Comparison of ENCODE assay signal across 1 cellular context in the genomic region with DNA sequence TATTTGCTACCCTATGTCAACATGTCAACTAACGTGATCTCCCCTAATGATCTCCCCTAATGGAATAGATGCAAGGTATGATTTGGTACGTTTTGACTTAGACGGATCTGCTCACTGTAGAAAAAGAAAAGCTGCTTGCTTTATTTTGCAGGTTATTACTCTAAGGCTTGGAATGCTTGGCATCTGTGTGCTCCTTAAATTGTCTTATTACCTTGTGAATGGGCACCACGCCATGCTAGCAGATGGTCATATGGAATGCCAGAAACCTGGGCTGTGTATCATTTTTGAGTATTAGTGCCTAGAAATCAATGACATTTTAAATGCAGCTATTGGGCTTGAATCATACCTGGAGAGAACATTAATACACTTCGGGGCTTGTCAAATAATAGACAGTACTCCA.
TF ChIP-seq lines count a peak whose summit lies in the region.

No MANE protein-coding gene starts in this region.

TF ChIP-seq in GM23338, 12 proteins besides CTCF, POLR2A, EP300 and RAD21 (continued from another document):
- TF ChIP-seq, protein P1, sequence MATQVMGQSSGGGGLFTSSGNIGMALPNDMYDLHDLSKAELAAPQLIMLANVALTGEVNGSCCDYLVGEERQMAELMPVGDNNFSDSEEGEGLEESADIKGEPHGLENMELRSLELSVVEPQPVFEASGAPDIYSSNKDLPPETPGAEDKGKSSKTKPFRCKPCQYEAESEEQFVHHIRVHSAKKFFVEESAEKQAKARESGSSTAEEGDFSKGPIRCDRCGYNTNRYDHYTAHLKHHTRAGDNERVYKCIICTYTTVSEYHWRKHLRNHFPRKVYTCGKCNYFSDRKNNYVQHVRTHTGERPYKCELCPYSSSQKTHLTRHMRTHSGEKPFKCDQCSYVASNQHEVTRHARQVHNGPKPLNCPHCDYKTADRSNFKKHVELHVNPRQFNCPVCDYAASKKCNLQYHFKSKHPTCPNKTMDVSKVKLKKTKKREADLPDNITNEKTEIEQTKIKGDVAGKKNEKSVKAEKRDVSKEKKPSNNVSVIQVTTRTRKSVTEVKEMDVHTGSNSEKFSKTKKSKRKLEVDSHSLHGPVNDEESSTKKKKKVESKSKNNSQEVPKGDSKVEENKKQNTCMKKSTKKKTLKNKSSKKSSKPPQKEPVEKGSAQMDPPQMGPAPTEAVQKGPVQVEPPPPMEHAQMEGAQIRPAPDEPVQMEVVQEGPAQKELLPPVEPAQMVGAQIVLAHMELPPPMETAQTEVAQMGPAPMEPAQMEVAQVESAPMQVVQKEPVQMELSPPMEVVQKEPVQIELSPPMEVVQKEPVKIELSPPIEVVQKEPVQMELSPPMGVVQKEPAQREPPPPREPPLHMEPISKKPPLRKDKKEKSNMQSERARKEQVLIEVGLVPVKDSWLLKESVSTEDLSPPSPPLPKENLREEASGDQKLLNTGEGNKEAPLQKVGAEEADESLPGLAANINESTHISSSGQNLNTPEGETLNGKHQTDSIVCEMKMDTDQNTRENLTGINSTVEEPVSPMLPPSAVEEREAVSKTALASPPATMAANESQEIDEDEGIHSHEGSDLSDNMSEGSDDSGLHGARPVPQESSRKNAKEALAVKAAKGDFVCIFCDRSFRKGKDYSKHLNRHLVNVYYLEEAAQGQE (IDR thresholded peaks at IDR 0.05; ENCODE audit: unreplicated experiment), result no peak
- no peak for TF ChIP-seq CREB1 (CRISPR knock-in tag; IDR thresholded peaks at IDR 0.05; ENCODE audit: low read depth)
TF ChIP-seq in GM23338: peak in this region for 0.
